In genomic region chr17:49585422-49586027, GRCh38 we compare ENCODE assay signal across 11 cellular contexts. TPM values are rescaled to one million over a fixed set of nuclear protein-coding genes. Genes with fewer than 3 reads are reported as not detected.
DNase-seq lines count a peak whose midpoint lies in the region; ATAC-seq and TF ChIP-seq lines count a peak whose summit lies in the region.
"Had no signal": no experiment of that assay in that cellular context is flagged by ENCODE, and none has a peak within 500 bp of the region (broad histone marks: within the 10 kb centered on the region; RNA-seq: fewer than 3 reads in every experiment).

No MANE protein-coding gene starts in this region.

- no peak overlapping the region for H3K4me3 ChIP-seq in epithelial cell of proximal tubule (ENCODE audit: low read depth, low read length)

- no peak for ATAC-seq in GM18858 (IDR thresholded peaks at IDR 0.05; ENCODE audit: unreplicated experiment)
- ATAC-seq in GM18907 (IDR thresholded peaks at IDR 0.05; ENCODE audit: unreplicated experiment) = no peak
- ATAC-seq: effector memory CD8-positive, alpha-beta T cell had no signal

- DNase-seq in SIG-M5 treated with dmso at 0.1 percent for 504 hours (lab: John Stamatoyannopoulos, UW; ENCODE audit: unreplicated experiment) (peak; percentile 62), SIG-M5 (lab: John Stamatoyannopoulos, UW) (no peak), NCI-H82 (lab: John Stamatoyannopoulos, UW) (peak; percentile 90), epithelial cell of proximal tubule (ENCODE audit: low read depth) (no peak), dedifferentiated amniotic fluid mesenchymal stem cell (ENCODE audit: extremely low spot score) (no peak)
- peak; percentile 20 for DNase-seq in stimulated activated CD8-positive, alpha-beta memory T cell treated with anti-CD3 and anti-CD28 coated beads, Interleukin-4, amount 100 ng/mL, for 48 hours
- DNase-seq: activated CD4-positive, alpha-beta T cell treated with anti-CD3 and anti-CD28 coated beads, Interleukin-2, amount 50 U/mL, for 4 hours; effector memory CD8-positive, alpha-beta T cell; Right ventricle myocardium superior had no signal

- peak; percentile 33 for TF ChIP-seq CTCF in epithelial cell of proximal tubule (conservative IDR thresholded peaks at IDR 0.05; ENCODE audit: low read depth, low read length)

RNA-seq across cellular contexts. Expression of gene NXPH3, which starts 9.9 kb away (rescaled TPM):
- total RNA-seq in epithelial cell of proximal tubule = 0.07 and 0.69 TPM in 2 replicates

Comparison
In these comparisons a context has a peak if more than half of its experiments do, and no peak if none do; other contexts are left out.
1. DNase-seq: peak in SIG-M5 treated with dmso at 0.1 percent for 504 hours (single experiment), NCI-H82 (single experiment) and stimulated activated CD8-positive, alpha-beta memory T cell treated with anti-CD3 and anti-CD28 coated beads, Interleukin-4, amount 100 ng/mL, for 48 hours (single experiment); none in SIG-M5 (single experiment), epithelial cell of proximal tubule (single experiment) and dedifferentiated amniotic fluid mesenchymal stem cell (single experiment).